ENCODE assay signal across 1 cellular context in genomic region chr3:45054196-45054857, GRCh38.
TF ChIP-seq lines count a peak whose summit lies in the region.

No MANE protein-coding gene starts in this region.

TF ChIP-seq in K562, 482 proteins besides CTCF, POLR2A, EP300 and RAD21 (continued from another document and continues in another):
- no peak for TF ChIP-seq ZBTB43 (CRISPR knock-in tag; IDR thresholded peaks at IDR 0.05)
- no peak for TF ChIP-seq MCM3 (IDR thresholded peaks at IDR 0.05)
- TF ChIP-seq CTBP1 (IDR thresholded peaks at IDR 0.05; ENCODE audit: borderline replicate concordance): no peak
- TF ChIP-seq ZNF785 (CRISPR knock-in tag; IDR thresholded peaks at IDR 0.05): peak; percentile 43; the same call in 1 of the 2 replicates
- no peak for TF ChIP-seq ZNF436 (CRISPR knock-in tag; IDR thresholded peaks at IDR 0.05)
- TF ChIP-seq CBFB (CRISPR knock-in tag; IDR thresholded peaks at IDR 0.05): no peak
- peak; percentile 44; the same call in 1 of the 2 replicates for TF ChIP-seq ZBTB26 (CRISPR knock-in tag; IDR thresholded peaks at IDR 0.05)
- TF ChIP-seq SAFB2 (IDR thresholded peaks at IDR 0.05; ENCODE audit: borderline replicate concordance, low read depth, low read length, severe bottlenecking): no peak
- peak; percentile 65; the same call in 1 of the 2 replicates for TF ChIP-seq ELF2 (CRISPR knock-in tag; IDR thresholded peaks at IDR 0.05)
- no peak for TF ChIP-seq SAFB (IDR thresholded peaks at IDR 0.05; ENCODE audit: borderline replicate concordance, low read depth, low read length)
- peak; percentile 14 for TF ChIP-seq ZNF280A (IDR thresholded peaks at IDR 0.05; ENCODE audit: low read depth, partially characterized antibody)
- no peak for TF ChIP-seq ZC3H11A (IDR thresholded peaks at IDR 0.05; ENCODE audit: low read depth, low read length)
- peak; percentile 77 for TF ChIP-seq ETV1 (tag; conservative IDR thresholded peaks at IDR 0.05; ENCODE audit: low read depth)
- TF ChIP-seq YY1 (IDR thresholded peaks at IDR 0.05; ENCODE audit: borderline replicate concordance in 1 of 3, control insufficient read depth in 1 of 3, extremely low read depth in 1 of 3, insufficient read depth in 3 of 3, insufficient read length in 1 of 3, insufficient replicate concordance in 2 of 3, low read depth in 1 of 3, low read length in 2 of 3): no peak
- TF ChIP-seq, protein P1, sequence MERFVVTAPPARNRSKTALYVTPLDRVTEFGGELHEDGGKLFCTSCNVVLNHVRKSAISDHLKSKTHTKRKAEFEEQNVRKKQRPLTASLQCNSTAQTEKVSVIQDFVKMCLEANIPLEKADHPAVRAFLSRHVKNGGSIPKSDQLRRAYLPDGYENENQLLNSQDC (CRISPR knock-in tag; IDR thresholded peaks at IDR 0.05): 0 out of 2 replicates have a peak, but pooled peaks have one; percentile 34
- TF ChIP-seq ZNF146 (CRISPR knock-in tag; IDR thresholded peaks at IDR 0.05; ENCODE audit: unreplicated experiment): no peak
- TF ChIP-seq NFE2 (IDR thresholded peaks at IDR 0.05; ENCODE audit: low read depth): no peak
- no peak for TF ChIP-seq STAT5A (IDR thresholded peaks at IDR 0.05; ENCODE audit: borderline replicate concordance, low read length)
- peak; percentile 97 for TF ChIP-seq ZNF668 (CRISPR knock-in tag; IDR thresholded peaks at IDR 0.05)
- TF ChIP-seq NUFIP1 (IDR thresholded peaks at IDR 0.05; ENCODE audit: partially characterized antibody): no peak
- no peak for TF ChIP-seq ZNF780A (CRISPR knock-in tag; IDR thresholded peaks at IDR 0.05)
- TF ChIP-seq, protein P2, sequence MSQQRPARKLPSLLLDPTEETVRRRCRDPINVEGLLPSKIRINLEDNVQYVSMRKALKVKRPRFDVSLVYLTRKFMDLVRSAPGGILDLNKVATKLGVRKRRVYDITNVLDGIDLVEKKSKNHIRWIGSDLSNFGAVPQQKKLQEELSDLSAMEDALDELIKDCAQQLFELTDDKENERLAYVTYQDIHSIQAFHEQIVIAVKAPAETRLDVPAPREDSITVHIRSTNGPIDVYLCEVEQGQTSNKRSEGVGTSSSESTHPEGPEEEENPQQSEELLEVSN (IDR thresholded peaks at IDR 0.05; ENCODE audit: borderline replicate concordance in 1 of 2, extremely low read depth in 1 of 2, insufficient read depth in 1 of 2, insufficient read length in 1 of 2, low read depth in 1 of 2, low read length in 1 of 2, poor library complexity in 1 of 2, severe bottlenecking in 1 of 2): no peak
- TF ChIP-seq, protein P3, sequence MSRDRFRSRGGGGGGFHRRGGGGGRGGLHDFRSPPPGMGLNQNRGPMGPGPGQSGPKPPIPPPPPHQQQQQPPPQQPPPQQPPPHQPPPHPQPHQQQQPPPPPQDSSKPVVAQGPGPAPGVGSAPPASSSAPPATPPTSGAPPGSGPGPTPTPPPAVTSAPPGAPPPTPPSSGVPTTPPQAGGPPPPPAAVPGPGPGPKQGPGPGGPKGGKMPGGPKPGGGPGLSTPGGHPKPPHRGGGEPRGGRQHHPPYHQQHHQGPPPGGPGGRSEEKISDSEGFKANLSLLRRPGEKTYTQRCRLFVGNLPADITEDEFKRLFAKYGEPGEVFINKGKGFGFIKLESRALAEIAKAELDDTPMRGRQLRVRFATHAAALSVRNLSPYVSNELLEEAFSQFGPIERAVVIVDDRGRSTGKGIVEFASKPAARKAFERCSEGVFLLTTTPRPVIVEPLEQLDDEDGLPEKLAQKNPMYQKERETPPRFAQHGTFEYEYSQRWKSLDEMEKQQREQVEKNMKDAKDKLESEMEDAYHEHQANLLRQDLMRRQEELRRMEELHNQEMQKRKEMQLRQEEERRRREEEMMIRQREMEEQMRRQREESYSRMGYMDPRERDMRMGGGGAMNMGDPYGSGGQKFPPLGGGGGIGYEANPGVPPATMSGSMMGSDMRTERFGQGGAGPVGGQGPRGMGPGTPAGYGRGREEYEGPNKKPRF (IDR thresholded peaks at IDR 0.05; ENCODE audit: low read depth, low read length): no peak
- no peak for TF ChIP-seq RBM22 (IDR thresholded peaks at IDR 0.05; ENCODE audit: low read depth, low read length, poor library complexity, severe bottlenecking)
- peak; percentile 81; the same call in 1 of the 2 replicates for TF ChIP-seq ZNF696 (CRISPR knock-in tag; conservative IDR thresholded peaks at IDR 0.05)
- no peak for TF ChIP-seq TBP (optimal IDR thresholded peaks at IDR 0.05; ENCODE audit: low read depth, low read length)
- TF ChIP-seq JUN (IDR thresholded peaks at IDR 0.05; ENCODE audit: borderline replicate concordance, low read depth, low read length): no peak
- TF ChIP-seq JUN (CRISPR knock-in tag; IDR thresholded peaks at IDR 0.05; ENCODE audit: borderline replicate concordance): no peak
- TF ChIP-seq LCOR (CRISPR knock-in tag; IDR thresholded peaks at IDR 0.05): no peak
- TF ChIP-seq SPI1 (IDR thresholded peaks at IDR 0.05; ENCODE audit: borderline replicate concordance, low read depth, low read length): no peak
- TF ChIP-seq NFXL1 (CRISPR knock-in tag; IDR thresholded peaks at IDR 0.05): peak; percentile 95
- no peak for TF ChIP-seq FIP1L1 (IDR thresholded peaks at IDR 0.05; ENCODE audit: low read depth, low read length, poor library complexity, severe bottlenecking)
- TF ChIP-seq CHD2 (IDR thresholded peaks at IDR 0.05; ENCODE audit: low read depth, low read length): no peak
- TF ChIP-seq XRCC3 (IDR thresholded peaks at IDR 0.05): no peak
- TF ChIP-seq KAT8 (IDR thresholded peaks at IDR 0.05; ENCODE audit: low read depth): no peak
- TF ChIP-seq, protein P4, sequence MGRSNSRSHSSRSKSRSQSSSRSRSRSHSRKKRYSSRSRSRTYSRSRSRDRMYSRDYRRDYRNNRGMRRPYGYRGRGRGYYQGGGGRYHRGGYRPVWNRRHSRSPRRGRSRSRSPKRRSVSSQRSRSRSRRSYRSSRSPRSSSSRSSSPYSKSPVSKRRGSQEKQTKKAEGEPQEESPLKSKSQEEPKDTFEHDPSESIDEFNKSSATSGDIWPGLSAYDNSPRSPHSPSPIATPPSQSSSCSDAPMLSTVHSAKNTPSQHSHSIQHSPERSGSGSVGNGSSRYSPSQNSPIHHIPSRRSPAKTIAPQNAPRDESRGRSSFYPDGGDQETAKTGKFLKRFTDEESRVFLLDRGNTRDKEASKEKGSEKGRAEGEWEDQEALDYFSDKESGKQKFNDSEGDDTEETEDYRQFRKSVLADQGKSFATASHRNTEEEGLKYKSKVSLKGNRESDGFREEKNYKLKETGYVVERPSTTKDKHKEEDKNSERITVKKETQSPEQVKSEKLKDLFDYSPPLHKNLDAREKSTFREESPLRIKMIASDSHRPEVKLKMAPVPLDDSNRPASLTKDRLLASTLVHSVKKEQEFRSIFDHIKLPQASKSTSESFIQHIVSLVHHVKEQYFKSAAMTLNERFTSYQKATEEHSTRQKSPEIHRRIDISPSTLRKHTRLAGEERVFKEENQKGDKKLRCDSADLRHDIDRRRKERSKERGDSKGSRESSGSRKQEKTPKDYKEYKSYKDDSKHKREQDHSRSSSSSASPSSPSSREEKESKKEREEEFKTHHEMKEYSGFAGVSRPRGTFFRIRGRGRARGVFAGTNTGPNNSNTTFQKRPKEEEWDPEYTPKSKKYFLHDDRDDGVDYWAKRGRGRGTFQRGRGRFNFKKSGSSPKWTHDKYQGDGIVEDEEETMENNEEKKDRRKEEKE (IDR thresholded peaks at IDR 0.05; ENCODE audit: borderline replicate concordance in 1 of 2, control insufficient read depth in 1 of 2, low read depth in 2 of 2, low read length in 1 of 2): no peak
- TF ChIP-seq ZZZ3 (IDR thresholded peaks at IDR 0.05): no peak
- no peak for TF ChIP-seq LARP7 (IDR thresholded peaks at IDR 0.05)
- peak; percentile 90 for TF ChIP-seq TCF15 (CRISPR knock-in tag; IDR thresholded peaks at IDR 0.05)
- no peak for TF ChIP-seq NONO (IDR thresholded peaks at IDR 0.05; ENCODE audit: low read depth in 2 of 2, low read length in 1 of 2)
- TF ChIP-seq CBFA2T2 (conservative IDR thresholded peaks at IDR 0.05): no peak
- no peak for TF ChIP-seq ZNF263 (CRISPR knock-in tag; IDR thresholded peaks at IDR 0.05; ENCODE audit: borderline replicate concordance)
- peak; percentile 99 for TF ChIP-seq ZNF175 (CRISPR knock-in tag; IDR thresholded peaks at IDR 0.05; ENCODE audit: low read depth)
- no peak for TF ChIP-seq XRCC5 (IDR thresholded peaks at IDR 0.05; ENCODE audit: low read depth, low read length)
- TF ChIP-seq CREB1 (IDR thresholded peaks at IDR 0.05): no peak
- TF ChIP-seq CREB1 (CRISPR knock-in tag; IDR thresholded peaks at IDR 0.05): no peak
- TF ChIP-seq, protein P5, sequence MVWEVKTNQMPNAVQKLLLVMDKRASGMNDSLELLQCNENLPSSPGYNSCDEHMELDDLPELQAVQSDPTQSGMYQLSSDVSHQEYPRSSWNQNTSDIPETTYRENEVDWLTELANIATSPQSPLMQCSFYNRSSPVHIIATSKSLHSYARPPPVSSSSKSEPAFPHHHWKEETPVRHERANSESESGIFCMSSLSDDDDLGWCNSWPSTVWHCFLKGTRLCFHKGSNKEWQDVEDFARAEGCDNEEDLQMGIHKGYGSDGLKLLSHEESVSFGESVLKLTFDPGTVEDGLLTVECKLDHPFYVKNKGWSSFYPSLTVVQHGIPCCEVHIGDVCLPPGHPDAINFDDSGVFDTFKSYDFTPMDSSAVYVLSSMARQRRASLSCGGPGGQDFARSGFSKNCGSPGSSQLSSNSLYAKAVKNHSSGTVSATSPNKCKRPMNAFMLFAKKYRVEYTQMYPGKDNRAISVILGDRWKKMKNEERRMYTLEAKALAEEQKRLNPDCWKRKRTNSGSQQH (CRISPR knock-in tag; IDR thresholded peaks at IDR 0.05): peak; percentile 92
- 0 out of 4 replicates have a peak, but pooled peaks of 1 of the 2 experiments have one; percentile 5 for TF ChIP-seq FOXA3 (CRISPR knock-in tag; conservative IDR thresholded peaks at IDR 0.05 in 1 of 2, IDR thresholded peaks at IDR 0.05 in 1 of 2)
- TF ChIP-seq NCOA2 (IDR thresholded peaks at IDR 0.05; ENCODE audit: partially characterized antibody in 2 of 2): no peak
- no peak for TF ChIP-seq RERE (CRISPR knock-in tag; IDR thresholded peaks at IDR 0.05; ENCODE audit: borderline replicate concordance)
- no peak for TF ChIP-seq TRIM24 (IDR thresholded peaks at IDR 0.05)
- TF ChIP-seq ERF (CRISPR knock-in tag; IDR thresholded peaks at IDR 0.05): peak; percentile 96
